9 cellular contexts compared by ENCODE assay signal in the genomic region with DNA sequence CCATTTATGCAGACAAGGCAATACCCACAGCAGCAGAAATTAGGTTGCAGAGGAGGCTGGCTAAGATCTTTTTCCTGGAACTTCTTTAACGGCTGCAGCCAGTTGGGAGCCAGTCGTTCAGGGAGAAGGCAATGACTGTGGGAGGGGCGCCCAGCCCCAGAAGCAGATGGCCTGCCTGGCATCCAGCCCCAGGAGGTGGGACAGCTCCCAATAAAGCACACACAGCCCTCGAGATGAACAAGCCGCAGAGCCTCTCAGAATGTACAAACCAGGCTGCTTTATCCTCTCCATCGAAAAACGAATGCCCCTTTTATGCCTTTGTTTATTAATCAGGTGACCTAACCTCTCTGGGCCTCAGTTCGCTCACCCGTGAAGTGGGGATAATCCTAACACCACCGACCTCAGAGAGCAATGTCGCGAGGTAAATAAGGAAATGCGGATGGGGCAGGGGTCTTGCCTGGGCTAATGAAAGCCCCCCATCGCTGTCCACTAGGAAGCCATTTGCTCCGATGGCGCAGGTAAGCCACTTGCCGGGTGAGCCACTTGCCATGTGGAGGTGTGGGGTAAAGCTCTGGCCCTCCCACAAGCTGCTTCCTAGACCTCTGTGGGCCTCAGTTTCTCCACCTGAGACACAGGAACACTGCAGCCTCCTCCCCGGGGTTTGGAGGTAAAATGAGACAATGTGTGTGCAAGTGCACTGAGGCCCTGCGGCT. TPM values are rescaled to one million over a fixed set of nuclear protein-coding genes. Genes with fewer than 3 reads are reported as not detected.
DNase-seq lines count a peak whose midpoint lies in the region; ATAC-seq, FAIRE-seq and TF ChIP-seq lines count a peak whose summit lies in the region.
"Had no signal": no experiment of that assay in that cellular context is flagged by ENCODE, and none has a peak within 500 bp of the region (broad histone marks: within the 10 kb centered on the region; RNA-seq: fewer than 3 reads in every experiment).

No MANE protein-coding gene starts in this region.

- peaks cover 20 to 59% of the 10 kb centered on the region in 2 donors for H3K4me1 ChIP-seq in thoracic aorta (ENCODE audit: control insufficient read depth in 1 of 2, low read depth in 2 of 2)

- H3K27ac ChIP-seq in thoracic aorta: peak overlapping the region; percentile 71 to 85

- H3K9me3 ChIP-seq in thoracic aorta: no peaks in the 10 kb centered on the region

- DNase-seq in NCI-H1092 treated with DMSO at 0.1 percent for 48 hours (lab: John Stamatoyannopoulos, UW): peak; percentile 98
- peak in 56 of 58 donors; percentile 38 to 95 (median 78) for DNase-seq in anterior cingulate cortex (lab: John Stamatoyannopoulos, UW)
- DNase-seq in left lobe of liver (ENCODE audit: low spot score): peak; percentile 73
- DNase-seq in thoracic aorta (ENCODE audit: low spot score): no peak
- DNase-seq in GM12891 (ENCODE audit: insufficient read length, low spot score): no peak
- no peak for DNase-seq in stimulated activated CD4-positive, alpha-beta T cell treated with anti-CD3 and anti-CD28 coated beads, Interleukin-15, amount 100 ng/mL, for 24 hours
- DNase-seq: activated CD8-positive, alpha-beta T cell treated with anti-CD3 and anti-CD28 coated beads, Interleukin-2, amount 10 ng/mL, durations not matched to agents 7 days and 5 days had no signal

- no peak for TF ChIP-seq POLR2A in GM12891 (IDR thresholded peaks at IDR 0.05; ENCODE audit: low read depth, low read length)

- no peak for TF ChIP-seq CTCF in thoracic aorta (IDR thresholded peaks at IDR 0.05)

- ATAC-seq in left lobe of liver: peak; percentile 36
- no peak for ATAC-seq in thoracic aorta (ENCODE audit: insufficient number of reproducible peaks, low FRiP score, low read depth)
- ATAC-seq in HG03045 (IDR thresholded peaks at IDR 0.05; ENCODE audit: unreplicated experiment): no peak
- ATAC-seq in GM19035 (IDR thresholded peaks at IDR 0.05; ENCODE audit: unreplicated experiment): no peak
- ATAC-seq: activated CD8-positive, alpha-beta T cell treated with anti-CD3 and anti-CD28 coated beads, Interleukin-2, amount 10 ng/mL, durations not matched to agents 7 days and 5 days had no signal

- no peaks in the 10 kb centered on the region for H3K36me3 ChIP-seq in thoracic aorta

- no peaks in the 10 kb centered on the region for H3K27me3 ChIP-seq in thoracic aorta (replicated peaks; ENCODE audit: insufficient read depth)

- no peak for FAIRE-seq in GM12891 (lab: Jason Lieb, UNC)

- H3K4me3 ChIP-seq in thoracic aorta: no peak overlapping the region

TF ChIP-seq in GM12891, 5 proteins besides CTCF, POLR2A, EP300 and RAD21:
- TF ChIP-seq SPI1 (IDR thresholded peaks at IDR 0.05; ENCODE audit: low read depth, low read length): no peak
- no peak for TF ChIP-seq POU2F2 (IDR thresholded peaks at IDR 0.05; ENCODE audit: low read depth, low read length)
- no peak for TF ChIP-seq POLR2AphosphoS5 (IDR thresholded peaks at IDR 0.05; ENCODE audit: low read depth, low read length)
- no peak for TF ChIP-seq TAF1 (IDR thresholded peaks at IDR 0.05; ENCODE audit: low read depth, low read length)
- no peak for TF ChIP-seq PAX5 (IDR thresholded peaks at IDR 0.05; ENCODE audit: insufficient read depth, low read length, severe bottlenecking)

RNA-seq across cellular contexts. Expression of gene MGLL, which starts 35.8 kb away (rescaled TPM):
- total RNA-seq in left lobe of liver (139 TPM), thoracic aorta (10 to 100 TPM; 57.6 to 71.8 TPM)
- polyA plus RNA-seq in GM12891 (2012; ENCODE audit: low read depth, missing spikeins): 49.8 TPM

Comparison
In these comparisons a context has a peak if more than half of its experiments do, and no peak if none do; other contexts are left out.
1. DNase-seq: peak in NCI-H1092 treated with DMSO at 0.1 percent for 48 hours (single experiment), anterior cingulate cortex (56 of 58) and left lobe of liver (single experiment); none in thoracic aorta (single experiment), GM12891 (single experiment) and stimulated activated CD4-positive, alpha-beta T cell treated with anti-CD3 and anti-CD28 coated beads, Interleukin-15, amount 100 ng/mL, for 24 hours (single experiment).